ENCODE assay signal across 8 cellular contexts in the genomic region with DNA sequence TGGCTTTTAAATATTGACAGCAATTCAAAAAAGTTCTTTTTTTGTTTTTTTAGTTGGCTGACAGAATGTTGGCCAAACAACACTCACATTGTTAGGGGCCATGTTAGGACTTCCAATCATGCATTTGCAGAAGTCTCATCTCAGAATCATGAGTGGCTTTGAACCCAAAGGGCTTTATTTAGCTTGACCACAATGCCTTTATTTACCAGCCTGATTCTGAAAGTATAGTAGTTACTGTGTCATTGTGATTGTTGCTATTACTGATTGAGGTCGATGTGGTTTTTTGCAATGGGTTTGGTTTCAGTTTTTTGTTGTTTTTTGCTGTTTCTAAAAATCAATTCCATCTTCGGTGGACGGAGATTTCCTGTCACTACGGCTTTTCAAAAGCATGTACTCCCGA. TPM values are rescaled to one million over a fixed set of nuclear protein-coding genes. Genes with fewer than 3 reads are reported as not detected.
DNase-seq lines count a peak whose midpoint lies in the region; ATAC-seq and FAIRE-seq lines count a peak whose summit lies in the region.

No MANE protein-coding gene starts in this region.

- peak in 1 of 2 donors; percentile 29 for DNase-seq in frontal cortex (ENCODE audit: low spot score in 2 of 2)
- no peak for DNase-seq in activated naive CD4-positive, alpha-beta T cell treated with anti-CD3 and anti-CD28 coated beads, Interleukin-2, amount 50 U/mL, for 16 hours
- no peak for DNase-seq in cerebellar cortex (ENCODE audit: low spot score)
- no peak for DNase-seq in NCI-H526 treated with DMSO at 0.1 percent for 48 hours (lab: John Stamatoyannopoulos, UW)
- no peak for DNase-seq in cerebellum (ENCODE audit: low spot score)

- ATAC-seq in GM18502 (IDR thresholded peaks at IDR 0.05; ENCODE audit: poor library complexity, unreplicated experiment) (peak; percentile 98), GM21390 (IDR thresholded peaks at IDR 0.05; ENCODE audit: unreplicated experiment) (peak; percentile 97), HG03175 (IDR thresholded peaks at IDR 0.05; ENCODE audit: unreplicated experiment) (peak; percentile 96)

- peak; percentile 66 for FAIRE-seq in frontal cortex (lab: Jason Lieb, UNC)

RNA-seq across cellular contexts. Expression of gene GLDN, which starts 7.2 kb away (rescaled TPM):
- total RNA-seq in frontal cortex (2.0 TPM), cerebellum (1.2 TPM)

RNA-seq across cellular contexts. Expression of gene CYP19A1, which starts 10.3 kb away (rescaled TPM):
- total RNA-seq in frontal cortex (1.2 TPM), cerebellum (1.00 TPM)
